In the genomic region with DNA sequence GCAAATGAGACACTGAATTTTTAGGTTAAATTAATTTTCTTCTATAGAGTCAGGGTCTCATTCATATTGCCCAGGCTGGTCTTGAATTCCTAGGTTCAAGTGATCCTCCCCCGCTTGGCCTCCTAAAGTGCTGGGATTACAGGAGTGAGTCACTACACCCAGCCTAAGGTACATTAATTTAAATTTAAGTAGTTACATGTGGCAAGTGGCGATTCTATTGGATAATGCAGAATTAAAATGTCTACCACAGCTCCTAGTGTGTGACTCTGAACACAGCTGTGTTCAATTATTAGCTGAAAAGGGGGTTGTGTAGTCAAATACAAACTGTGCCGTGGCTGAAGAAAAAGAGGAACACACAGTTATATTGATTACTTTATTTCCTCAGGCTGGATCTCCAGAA, we compare ENCODE assay signal across 14 cellular contexts. TPM values are rescaled to one million over a fixed set of nuclear protein-coding genes. Genes with fewer than 3 reads are reported as not detected.
"Had no signal": no experiment of that assay in that cellular context is flagged by ENCODE, and none has a peak within 500 bp of the region (broad histone marks: within the 10 kb centered on the region; RNA-seq: fewer than 3 reads in every experiment).

No MANE protein-coding gene starts in this region.

- H3K27ac Mint-ChIP-seq: neural progenitor cell; stimulated activated naive CD8-positive, alpha-beta T cell treated with anti-CD3 and anti-CD28 coated beads, Interleukin-15, amount 100 ng/mL, for 72 hours had no signal

- H3K9me3 Mint-ChIP-seq: activated CD4-positive, alpha-beta memory T cell treated with anti-CD3 and anti-CD28 coated beads, Interleukin-2, amount 10 ng/mL, durations not matched to agents 7 days and 5 days; neural progenitor cell; stimulated activated naive CD8-positive, alpha-beta T cell treated with anti-CD3 and anti-CD28 coated beads, Interleukin-15, amount 100 ng/mL, for 72 hours had no signal

- H3K27me3 Mint-ChIP-seq: activated CD4-positive, alpha-beta memory T cell treated with anti-CD3 and anti-CD28 coated beads, Interleukin-2, amount 10 ng/mL, durations not matched to agents 7 days and 5 days; stimulated activated naive CD8-positive, alpha-beta T cell treated with anti-CD3 and anti-CD28 coated beads, Interleukin-15, amount 100 ng/mL, for 72 hours had no signal

- ATAC-seq: heart right ventricle; left ventricle myocardium superior; stimulated activated naive CD8-positive, alpha-beta T cell treated with anti-CD3 and anti-CD28 coated beads, Interleukin-15, amount 100 ng/mL, for 72 hours had no signal

- H3K4me3 Mint-ChIP-seq: activated CD4-positive, alpha-beta memory T cell treated with anti-CD3 and anti-CD28 coated beads, Interleukin-2, amount 10 ng/mL, durations not matched to agents 7 days and 5 days; stimulated activated naive CD8-positive, alpha-beta T cell treated with anti-CD3 and anti-CD28 coated beads, Interleukin-15, amount 100 ng/mL, for 72 hours had no signal

- DNase-seq: activated CD4-positive, alpha-beta memory T cell treated with anti-CD3 and anti-CD28 coated beads, Interleukin-2, amount 10 ng/mL, durations not matched to agents 7 days and 5 days; activated CD4-positive, alpha-beta T cell treated with anti-CD3 and anti-CD28 coated beads for 1 hour; activated gamma-delta T cell; activated T-cell treated with anti-CD3 and anti-CD28 coated beads, Interleukin-2, amount 50 U/mL, for 48 hours; dorsolateral prefrontal cortex; foreskin melanocyte; heart right ventricle; left ventricle myocardium superior; mesendoderm; stimulated activated CD4-positive, alpha-beta T cell treated with anti-CD3 and anti-CD28 coated beads, Interleukin-4, amount 100 ng/mL, for 4 hours; stimulated activated naive CD8-positive, alpha-beta T cell treated with anti-CD3 and anti-CD28 coated beads, Interleukin-15, amount 100 ng/mL, for 72 hours; testis had no signal

RNA-seq across cellular contexts. Expression of gene SLC30A3, which starts 47.9 kb away (rescaled TPM):
- total RNA-seq: ureter had no signal
